8 cellular contexts compared by ENCODE assay signal in genomic region chr17:17205368-17206148, GRCh38. TPM values are rescaled to one million over a fixed set of nuclear protein-coding genes. Genes with fewer than 3 reads are reported as not detected.
DNase-seq lines count a peak whose midpoint lies in the region; ATAC-seq and TF ChIP-seq lines count a peak whose summit lies in the region.

No MANE protein-coding gene starts in this region.

- TF ChIP-seq CTCF in ascending aorta (IDR thresholded peaks at IDR 0.05): no peak

- H3K27ac ChIP-seq in ascending aorta (peak overlapping the region; percentile 89 to 90), layer of hippocampus (ENCODE audit: low read depth, low read length) (peak overlapping the region; percentile 84)

- peak; percentile 17 for TF ChIP-seq POLR2A in GM19193 (IDR thresholded peaks at IDR 0.05; ENCODE audit: extremely low read depth, insufficient read depth, insufficient read length)

- H3K27me3 ChIP-seq in ascending aorta: no peaks in the 10 kb centered on the region
- no peaks in the 10 kb centered on the region for H3K27me3 ChIP-seq in layer of hippocampus (ENCODE audit: control insufficient read depth, insufficient read depth, low read length)

- H3K4me3 ChIP-seq in ascending aorta: peak overlapping the region; percentile 62 to 81

- peaks cover under 1 to 4% of the 10 kb centered on the region in 2 donors for H3K36me3 ChIP-seq in ascending aorta

- H3K4me1 ChIP-seq in ascending aorta: peaks cover 13 to 36% of the 10 kb centered on the region in 2 donors

- intact Hi-C loops in ascending aorta (cut with DNase I): loop anchor here (2.0 to 10.0 kb wide), 4 partner anchors 53 to 201 kb away; partner anchors contain the start of genes COPS3 and MPRIP

- DNase-seq in AG08396 (ENCODE audit: low spot score) (peak; percentile 79), HUDEP-2 (lab: John Stamatoyannopoulos, UW; ENCODE audit: unreplicated experiment in 76 of 76) (peak in 58 of 76 experiments; percentile 8 to 69 (median 46)), T-helper 2 cell (peak; percentile 37 to 66 (median 43)), ascending aorta (ENCODE audit: low spot score in 2 of 2) (peak in 1 of 2 donors; percentile 81)
- DNase-seq in stimulated activated CD8-positive, alpha-beta memory T cell treated with anti-CD3 and anti-CD28 coated beads, Interleukin-12 subunit alpha, Interleukin-12 subunit beta, amount 100 ng/mL, for 24 hours (ENCODE audit: extremely low read depth): peak; percentile 34

- H3K9me3 ChIP-seq in ascending aorta: no peaks in the 10 kb centered on the region

- no peak for ATAC-seq in GM21390 (IDR thresholded peaks at IDR 0.05; ENCODE audit: unreplicated experiment)

RNA-seq across cellular contexts. Expression of gene PLD6, which starts 0.6 kb away (rescaled TPM):
- total RNA-seq in ascending aorta: 0.32 TPM

RNA-seq across cellular contexts. Expression of gene FLCN, which starts 31.4 kb away (rescaled TPM):
- total RNA-seq in ascending aorta: 48.6 TPM
